Comparison of ENCODE assay signal across 20 cellular contexts in the genomic region with DNA sequence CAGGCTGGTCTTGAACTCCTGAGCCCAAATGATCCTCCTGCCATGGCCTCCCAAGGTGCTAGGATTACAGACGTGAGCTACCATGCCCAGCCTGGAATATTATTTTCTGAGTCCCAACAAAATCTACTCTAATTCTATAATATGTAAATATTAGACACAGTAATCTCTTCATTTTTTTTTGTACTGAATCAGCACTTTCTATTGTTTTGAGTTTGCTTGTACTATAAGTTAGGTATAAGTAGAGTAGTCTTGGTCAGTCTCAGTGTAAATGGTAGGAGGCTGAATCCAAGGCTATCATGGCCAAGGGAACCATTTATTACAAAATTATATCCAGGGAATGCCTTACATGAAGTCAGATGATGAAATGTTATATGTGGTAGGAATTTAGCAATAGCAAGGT. TPM values are rescaled to one million over a fixed set of nuclear protein-coding genes. Genes with fewer than 3 reads are reported as not detected.
DNase-seq lines count a peak whose midpoint lies in the region; ATAC-seq, FAIRE-seq and TF ChIP-seq lines count a peak whose summit lies in the region.
"Had no signal": no experiment of that assay in that cellular context is flagged by ENCODE, and none has a peak within 500 bp of the region (broad histone marks: within the 10 kb centered on the region; RNA-seq: fewer than 3 reads in every experiment).

No MANE protein-coding gene starts in this region.

- H3K27me3 ChIP-seq in HepG2 (ENCODE audit: control insufficient read depth in 1 of 2, insufficient read depth in 2 of 2, low read length in 2 of 2): no peaks in the 10 kb centered on the region
- no peaks in the 10 kb centered on the region for H3K27me3 ChIP-seq in right lobe of liver
- no peaks in the 10 kb centered on the region for H3K27me3 ChIP-seq in iPS-18a (ENCODE audit: control insufficient read depth, insufficient read depth, low read length)
- no peaks in the 10 kb centered on the region for H3K27me3 ChIP-seq in CD8-positive, alpha-beta T cell (ENCODE audit: insufficient read depth, low read length)
- H3K27me3 ChIP-seq: BLaER1 treated with 17β-estradiol and CSF1 and Interleukin-3, amounts not matched to agents 10 nM and 100 nM had no signal

- TF ChIP-seq RAD21 in HepG2 (CRISPR knock-in tag; IDR thresholded peaks at IDR 0.05): no peak

- H3K4me1 ChIP-seq in HepG2 (ENCODE audit: insufficient read depth, low read length) (no peaks in the 10 kb centered on the region), right lobe of liver (no peaks in the 10 kb centered on the region), iPS-18a (ENCODE audit: control insufficient read depth, low read depth, low read length) (peaks cover 52% of the 10 kb centered on the region)
- no peaks in the 10 kb centered on the region for H3K4me1 ChIP-seq in CD8-positive, alpha-beta T cell (ENCODE audit: insufficient read depth, low read length)

- H3K9ac ChIP-seq in HepG2 (ENCODE audit: insufficient read depth, low read depth, low read length): no peak overlapping the region
- H3K9ac ChIP-seq in iPS-18a (ENCODE audit: low read length): no peak overlapping the region
- H3K9ac ChIP-seq: BLaER1 treated with 17β-estradiol and CSF1 and Interleukin-3, amounts not matched to agents 10 nM and 100 nM; GM23248 had no signal

- H3K9me3 ChIP-seq in HepG2 (ENCODE audit: low read length) (no peaks in the 10 kb centered on the region), right lobe of liver (no peaks in the 10 kb centered on the region), iPS-18a (ENCODE audit: control insufficient read depth, low read depth, low read length) (no peaks in the 10 kb centered on the region)
- no peaks in the 10 kb centered on the region for H3K9me3 ChIP-seq in CD8-positive, alpha-beta T cell (ENCODE audit: low read length)
- H3K9me3 ChIP-seq: HAP-1 had no signal

- 2% methylated on average over 1 of the region's 1 CpG for WGBS in HepG2 (ENCODE audit: low lambda C conversion rate)
- 80% methylated on average over 1 of the region's 1 CpG for WGBS in right lobe of liver (ENCODE audit: insufficient coverage, low coverage, low lambda C conversion rate, missing lambda C conversion rate)

- H3K27ac Mint-ChIP-seq in WTC11: peak overlapping the region; percentile 100
- H3K27ac Mint-ChIP-seq in CD8-positive, alpha-beta T cell: no peak overlapping the region
- H3K27ac Mint-ChIP-seq: CD4-positive, CD25-positive, alpha-beta regulatory T cell; HFFc6 had no signal

- peaks cover 18% of the 10 kb centered on the region for H3K9me3 Mint-ChIP-seq in WTC11
- no peaks in the 10 kb centered on the region for H3K9me3 Mint-ChIP-seq in CD8-positive, alpha-beta T cell
- H3K9me3 Mint-ChIP-seq: HFFc6 had no signal

- no peaks in the 10 kb centered on the region for H3K27me3 Mint-ChIP-seq in WTC11 (ENCODE audit: low read depth)
- peaks cover under 1% of the 10 kb centered on the region for H3K27me3 Mint-ChIP-seq in CD8-positive, alpha-beta T cell (ENCODE audit: low read depth)

- H3K4me3 Mint-ChIP-seq in WTC11: no peak overlapping the region
- no peak overlapping the region for H3K4me3 Mint-ChIP-seq in CD8-positive, alpha-beta T cell
- H3K4me3 Mint-ChIP-seq: CD4-positive, CD25-positive, alpha-beta regulatory T cell; HFFc6 had no signal

- CTCF ChIA-PET in HepG2 (lab: Yijun Ruan, JAX; ENCODE audit: low intra/inter-chr PET ratio, low total read pairs): no interaction called here
- CTCF ChIA-PET in WTC11 (lab: Charles Lee): interaction anchor here (1.1 kb wide), 1 partner anchor 27 kb away, joined by 5 read pairs; no protein-coding TSS in a partner anchor
- CTCF ChIA-PET in CD8-positive, alpha-beta T cell (lab: Charles Lee): no interaction called here

- in situ Hi-C loops in HepG2 (cut with HindIII; ENCODE audit: extremely low pct_ligation_motif_present, low pct_unique_long_range_greater_than_20kb): no loop called here

- ATAC-seq in HepG2 (no peak), right lobe of liver (no peak), WTC11 (no peak)
- ATAC-seq in CD8-positive, alpha-beta T cell: no peak
- ATAC-seq: GM12878 had no signal

- H3K79me2 ChIP-seq in HepG2 (ENCODE audit: insufficient read depth, low read length): no peaks in the 10 kb centered on the region

- TF ChIP-seq POLR2A in HepG2 (IDR thresholded peaks at IDR 0.05; ENCODE audit: insufficient read depth in 1 of 2, low read depth in 2 of 2, low read length in 2 of 2) (no peak), right lobe of liver (IDR thresholded peaks at IDR 0.05) (no peak)

- no peak for FAIRE-seq in HepG2 (lab: Jason Lieb, UNC)
- FAIRE-seq: GM12878, GM18507 had no signal

- intact Hi-C loops in HepG2 (cut with micrococcal nuclease; ENCODE audit: unreplicated experiment): no loop called here
- intact Hi-C loops in right lobe of liver (cut with DNase I): no loop called here
- intact Hi-C loops in CD8-positive, alpha-beta T cell (cut with DNase I, micrococcal nuclease): no loop called here

- no peak overlapping the region for H3K4me2 ChIP-seq in HepG2 (ENCODE audit: low read depth, low read length)
- H3K4me2 ChIP-seq: BLaER1 treated with 17β-estradiol and CSF1 and Interleukin-3, amounts not matched to agents 10 nM and 100 nM had no signal

- H3K4me1 Mint-ChIP-seq in WTC11: peaks cover 59% of the 10 kb centered on the region
- H3K4me1 Mint-ChIP-seq in CD8-positive, alpha-beta T cell (ENCODE audit: low read depth): no peaks in the 10 kb centered on the region
- H3K4me1 Mint-ChIP-seq: CD4-positive, CD25-positive, alpha-beta regulatory T cell had no signal

- TF ChIP-seq EP300 in HepG2 (IDR thresholded peaks at IDR 0.05; ENCODE audit: low read depth in 2 of 2, low read length in 2 of 2) (no peak), HepG2 (CRISPR knock-in tag; IDR thresholded peaks at IDR 0.05; ENCODE audit: borderline replicate concordance) (no peak)

- POLR2A ChIA-PET in HepG2 (lab: Yijun Ruan, JAX): no interaction called here
- POLR2A ChIA-PET in WTC11 (lab: Charles Lee): no interaction called here
- POLR2A ChIA-PET in CD8-positive, alpha-beta T cell (lab: Charles Lee): no interaction called here

- no TSS peak for BruUV-seq in HepG2 (replicated peaks; lab: Mats Ljungman, UMichigan)

- no peak overlapping the region for H2AFZ ChIP-seq in HepG2 (ENCODE audit: low read length)
- H2AFZ ChIP-seq: GM23248 had no signal

- no peaks in the 10 kb centered on the region for H3K36me3 ChIP-seq in HepG2 (replicated peaks in 1 of 2; ENCODE audit: control insufficient read depth in 1 of 2, insufficient read depth in 2 of 2, low read length in 2 of 2)
- H3K36me3 ChIP-seq in right lobe of liver: no peaks in the 10 kb centered on the region
- H3K36me3 ChIP-seq in iPS-18a (ENCODE audit: control insufficient read depth, low read depth, low read length): no peaks in the 10 kb centered on the region
- H3K36me3 ChIP-seq in CD8-positive, alpha-beta T cell (ENCODE audit: insufficient read depth, low read length): no peaks in the 10 kb centered on the region
- H3K36me3 ChIP-seq: BLaER1 treated with 17β-estradiol and CSF1 and Interleukin-3, amounts not matched to agents 10 nM and 100 nM; HAP-1 had no signal

- TF ChIP-seq CTCF in HepG2 (CRISPR knock-in tag; IDR thresholded peaks at IDR 0.05) (no peak), right lobe of liver (IDR thresholded peaks at IDR 0.05) (no peak), WTC11 (IDR thresholded peaks at IDR 0.05) (no peak)
- no peak for TF ChIP-seq CTCF in CD8-positive, alpha-beta T cell (IDR thresholded peaks at IDR 0.05)

- H3K4me3 ChIP-seq in HepG2 (replicated peaks in 1 of 3; ENCODE audit: insufficient read depth in 1 of 3, low read depth in 2 of 3, low read length in 3 of 3): no peak overlapping the region
- no peak overlapping the region for H3K4me3 ChIP-seq in right lobe of liver
- no peak overlapping the region for H3K4me3 ChIP-seq in iPS-18a (ENCODE audit: low read length)
- no peak overlapping the region for H3K4me3 ChIP-seq in CD8-positive, alpha-beta T cell (ENCODE audit: low read depth, low read length)
- H3K4me3 ChIP-seq: BLaER1 treated with 17β-estradiol and CSF1 and Interleukin-3, amounts not matched to agents 10 nM and 100 nM; GM12878; GM23248; HAP-1 had no signal

- H4K20me1 ChIP-seq in HepG2 (ENCODE audit: insufficient read depth, low read length): no peaks in the 10 kb centered on the region
- H4K20me1 ChIP-seq: BLaER1 treated with 17β-estradiol and CSF1 and Interleukin-3, amounts not matched to agents 10 nM and 100 nM had no signal

- peaks cover 10% of the 10 kb centered on the region for H3K36me3 Mint-ChIP-seq in WTC11
- H3K36me3 Mint-ChIP-seq in CD8-positive, alpha-beta T cell: no peaks in the 10 kb centered on the region
- H3K36me3 Mint-ChIP-seq: CD4-positive, CD25-positive, alpha-beta regulatory T cell had no signal

- H3K27ac ChIP-seq in HepG2 (ENCODE audit: extremely low read length, insufficient read depth, low read length) (no peak overlapping the region), right lobe of liver (no peak overlapping the region), iPS-18a (ENCODE audit: low read length) (peak overlapping the region; percentile 63)
- no peak overlapping the region for H3K27ac ChIP-seq in CD8-positive, alpha-beta T cell (ENCODE audit: low read depth, low read length)
- H3K27ac ChIP-seq: BLaER1 treated with 17β-estradiol and CSF1 and Interleukin-3, amounts not matched to agents 10 nM and 100 nM; GM23248 had no signal

- DNase-seq in HepG2 (ENCODE audit: low spot score) (no peak), right lobe of liver (no peak), WTC11 (ENCODE audit: low spot score) (no peak), HCEC 1CT (no peak)
- no peak for DNase-seq in activated CD8-positive, alpha-beta memory T cell treated with anti-CD3 and anti-CD28 coated beads for 24 hours
- no peak for DNase-seq in CD8-positive, alpha-beta T cell
- DNase-seq: 8988T; ACHN; CD4-positive, CD25-positive, alpha-beta regulatory T cell; DMS79; GM23248; HFFc6; KBM-7 had no signal

RNA-seq across cellular contexts. Expression of a gene that starts 19.6 kb away (rescaled TPM):
- not detected in 2 replicates for total RNA-seq in HepG2 (2016; rRNA removed; fragmentation: Illumina TruSeq; extraction: Trizol)
- total RNA-seq in HepG2 (2016; cell fraction: cytosol; rRNA removed; fragmentation: Illumina TruSeq; extraction: Trizol; ENCODE audit: low read depth): not detected in 2 replicates
- total RNA-seq in HepG2 (2016; cell fraction: insoluble cytoplasmic fraction; rRNA removed; fragmentation: Illumina TruSeq; extraction: Trizol): not detected in 2 replicates
- not detected in 2 replicates for total RNA-seq in HepG2 (2016; cell fraction: membrane; rRNA removed; fragmentation: Illumina TruSeq; extraction: Trizol)
- not detected in 2 replicates for total RNA-seq in HepG2 (2016; cell fraction: nucleus; rRNA removed; fragmentation: Illumina TruSeq; extraction: Trizol)
- not detected in 2 replicates for polyA plus RNA-seq in HepG2 (2011; rRNA removed)
- polyA plus RNA-seq in HepG2 (2011; cell fraction: cytosol; rRNA removed): not detected in 2 replicates
- not detected in 2 replicates for polyA plus RNA-seq in HepG2 (2011; cell fraction: nucleus; rRNA removed)
- polyA plus RNA-seq in HepG2 (2012): not detected in 2 replicates
- not detected in 2 replicates for polyA plus RNA-seq in HepG2 (2016; cell fraction: cytosol; fragmentation: Illumina TruSeq; extraction: Trizol; ENCODE audit: low read depth)
- not detected in 2 replicates for polyA plus RNA-seq in HepG2 (2016; cell fraction: insoluble cytoplasmic fraction; fragmentation: Illumina TruSeq; extraction: Trizol; ENCODE audit: low read depth)
- not detected in 2 replicates for polyA plus RNA-seq in HepG2 (2016; cell fraction: membrane; fragmentation: Illumina TruSeq; extraction: Trizol; ENCODE audit: low read depth)
- polyA plus RNA-seq in HepG2 (2016; cell fraction: nucleus; fragmentation: Illumina TruSeq; extraction: Trizol; ENCODE audit: insufficient read depth, low read depth): not detected in 2 replicates
- not detected in 2 replicates for polyA minus RNA-seq in HepG2 (2011; rRNA and poly(A)+ RNA removed; ENCODE audit: low replicate concordance)
- not detected in 2 replicates for polyA minus RNA-seq in HepG2 (2011; cell fraction: cytosol; rRNA and poly(A)+ RNA removed)
- polyA minus RNA-seq in HepG2 (2011; cell fraction: nucleus; rRNA and poly(A)+ RNA removed): not detected in 2 replicates
- total RNA-seq in right lobe of liver: not detected
- total RNA-seq in WTC11 (2021): not detected in 3 replicates
- total RNA-seq in CD8-positive, alpha-beta T cell: not detected
- total RNA-seq: CD4-positive, CD25-positive, alpha-beta regulatory T cell; G401; GM12878; GM23248; HFFc6; LHCN-M2 had no signal
- polyA plus RNA-seq: CD4-positive, CD25-positive, alpha-beta regulatory T cell; GM12878; GM23248 had no signal

RNA-seq across cellular contexts. Expression of a gene that starts 32.2 kb away (rescaled TPM):
- not detected in 2 replicates for total RNA-seq in HepG2 (2016; rRNA removed; fragmentation: Illumina TruSeq; extraction: Trizol)
- not detected in 2 replicates for total RNA-seq in HepG2 (2016; cell fraction: cytosol; rRNA removed; fragmentation: Illumina TruSeq; extraction: Trizol; ENCODE audit: low read depth)
- not detected in 2 replicates for total RNA-seq in HepG2 (2016; cell fraction: insoluble cytoplasmic fraction; rRNA removed; fragmentation: Illumina TruSeq; extraction: Trizol)
- not detected in 2 replicates for total RNA-seq in HepG2 (2016; cell fraction: membrane; rRNA removed; fragmentation: Illumina TruSeq; extraction: Trizol)
- total RNA-seq in HepG2 (2016; cell fraction: nucleus; rRNA removed; fragmentation: Illumina TruSeq; extraction: Trizol): not detected in 2 replicates
- not detected in 2 replicates for polyA plus RNA-seq in HepG2 (2011; rRNA removed)
- not detected in 2 replicates for polyA plus RNA-seq in HepG2 (2011; cell fraction: cytosol; rRNA removed)
- not detected in 2 replicates for polyA plus RNA-seq in HepG2 (2011; cell fraction: nucleus; rRNA removed)
- not detected in 2 replicates for polyA plus RNA-seq in HepG2 (2012)
- polyA plus RNA-seq in HepG2 (2016; cell fraction: cytosol; fragmentation: Illumina TruSeq; extraction: Trizol; ENCODE audit: low read depth): not detected in 2 replicates
- polyA plus RNA-seq in HepG2 (2016; cell fraction: insoluble cytoplasmic fraction; fragmentation: Illumina TruSeq; extraction: Trizol; ENCODE audit: low read depth): not detected in 2 replicates
- not detected in 2 replicates for polyA plus RNA-seq in HepG2 (2016; cell fraction: membrane; fragmentation: Illumina TruSeq; extraction: Trizol; ENCODE audit: low read depth)
- polyA plus RNA-seq in HepG2 (2016; cell fraction: nucleus; fragmentation: Illumina TruSeq; extraction: Trizol; ENCODE audit: insufficient read depth, low read depth): not detected in 2 replicates
- polyA minus RNA-seq in HepG2 (2011; rRNA and poly(A)+ RNA removed; ENCODE audit: low replicate concordance): not detected in 2 replicates
- not detected in 2 replicates for polyA minus RNA-seq in HepG2 (2011; cell fraction: cytosol; rRNA and poly(A)+ RNA removed)
- not detected in 2 replicates for polyA minus RNA-seq in HepG2 (2011; cell fraction: nucleus; rRNA and poly(A)+ RNA removed)
- total RNA-seq in right lobe of liver: not detected
- total RNA-seq in WTC11 (2021): not detected in 3 replicates
- not detected for total RNA-seq in CD8-positive, alpha-beta T cell
- total RNA-seq: CD4-positive, CD25-positive, alpha-beta regulatory T cell; G401; GM12878; GM23248; HFFc6; LHCN-M2 had no signal
- polyA plus RNA-seq: CD4-positive, CD25-positive, alpha-beta regulatory T cell; GM12878; GM23248 had no signal

RNA-seq across cellular contexts. Expression of a gene that starts 32.5 kb away (rescaled TPM):
- total RNA-seq in HepG2 (2016; rRNA removed; fragmentation: Illumina TruSeq; extraction: Trizol): 7.0 and 7.7 TPM in 2 replicates
- 1.9 and 2.1 TPM in 2 replicates for total RNA-seq in HepG2 (2016; cell fraction: cytosol; rRNA removed; fragmentation: Illumina TruSeq; extraction: Trizol; ENCODE audit: low read depth)
- total RNA-seq in HepG2 (2016; cell fraction: insoluble cytoplasmic fraction; rRNA removed; fragmentation: Illumina TruSeq; extraction: Trizol): 6.8 and 9.5 TPM in 2 replicates
- 4.8 and 5.3 TPM in 2 replicates for total RNA-seq in HepG2 (2016; cell fraction: membrane; rRNA removed; fragmentation: Illumina TruSeq; extraction: Trizol)
- total RNA-seq in HepG2 (2016; cell fraction: nucleus; rRNA removed; fragmentation: Illumina TruSeq; extraction: Trizol): 17.0 and 19.4 TPM in 2 replicates
- polyA plus RNA-seq in HepG2 (2011; rRNA removed): 7.9 and 8.9 TPM in 2 replicates
- polyA plus RNA-seq in HepG2 (2011; cell fraction: cytosol; rRNA removed): 4.0 and 4.4 TPM in 2 replicates
- 21.2 and 23.5 TPM in 2 replicates for polyA plus RNA-seq in HepG2 (2011; cell fraction: nucleus; rRNA removed)
- 6.6 and 7.0 TPM in 2 replicates for polyA plus RNA-seq in HepG2 (2012)
- 1.4 and 1.8 TPM in 2 replicates for polyA plus RNA-seq in HepG2 (2016; cell fraction: cytosol; fragmentation: Illumina TruSeq; extraction: Trizol; ENCODE audit: low read depth)
- polyA plus RNA-seq in HepG2 (2016; cell fraction: insoluble cytoplasmic fraction; fragmentation: Illumina TruSeq; extraction: Trizol; ENCODE audit: low read depth): 8.9 and 9.7 TPM in 2 replicates
- polyA plus RNA-seq in HepG2 (2016; cell fraction: membrane; fragmentation: Illumina TruSeq; extraction: Trizol; ENCODE audit: low read depth): 3.3 and 4.2 TPM in 2 replicates
- polyA plus RNA-seq in HepG2 (2016; cell fraction: nucleus; fragmentation: Illumina TruSeq; extraction: Trizol; ENCODE audit: insufficient read depth, low read depth): 42.0 and 44.3 TPM in 2 replicates
- polyA minus RNA-seq in HepG2 (2011; rRNA and poly(A)+ RNA removed; ENCODE audit: low replicate concordance): 6.7 and 6.8 TPM in 2 replicates
- 2.2 and 4.4 TPM in 2 replicates for polyA minus RNA-seq in HepG2 (2011; cell fraction: cytosol; rRNA and poly(A)+ RNA removed)
- polyA minus RNA-seq in HepG2 (2011; cell fraction: nucleus; rRNA and poly(A)+ RNA removed): 32.9 and 35.7 TPM in 2 replicates
- 1 to 10 TPM; 2.0 to 4.0 (median 2.7) TPM for total RNA-seq in right lobe of liver
- total RNA-seq in WTC11 (2021): 29.9 to 33.3 TPM (median 32.4 TPM) in 3 replicates
- 10 to 100 TPM; 10.7 to 11.4 TPM for total RNA-seq in CD8-positive, alpha-beta T cell
